Comparison of ENCODE assay signal across 25 cellular contexts in genomic region chr2:3277050-3277747, GRCh38.
DNase-seq lines count a peak whose midpoint lies in the region; ATAC-seq, FAIRE-seq and TF ChIP-seq lines count a peak whose summit lies in the region.
"Had no signal": no experiment of that assay in that cellular context is flagged by ENCODE, and none has a peak within 500 bp of the region (broad histone marks: within the 10 kb centered on the region; RNA-seq: fewer than 3 reads in every experiment).

No MANE protein-coding gene starts in this region.

- H3K79me1 ChIP-seq in H9 (ENCODE audit: insufficient read depth, low read depth, low read length, poor library complexity, severe bottlenecking), result peaks cover 6% of the 10 kb centered on the region

- DNase-seq in CD14-positive monocyte (ENCODE audit: low spot score) (peak; percentile 20), H9 (no peak), GM12878 (ENCODE audit: low read depth, low spot score) (no peak), sigmoid colon (peak; percentile 38)
- no peak for DNase-seq in effector CD4-positive, alpha-beta T cell
- DNase-seq: activated effector memory CD4-positive, alpha-beta T cell treated with Interleukin-2 at 50 U/mL for 16 hours; CD4-positive, alpha-beta T cell; DMS 273 treated with DMSO at 0.1 percent for 48 hours; kidney glomerular epithelial cell; NCI-H1105 treated with DMSO at 0.1 percent for 48 hours; NCI-H2107; NCI-H524; psoas muscle; SK-N-SH; stimulated activated CD4-positive, alpha-beta T cell treated with anti-CD3 and anti-CD28 coated beads, Interleukin-2, amount 100 ng/mL, for 24 hours; T-helper 9 cell had no signal

- no peaks in the 10 kb centered on the region for H3K23me2 ChIP-seq in H9 (ENCODE audit: insufficient read length, low read depth, low read length, poor library complexity, severe bottlenecking)

- H3K27ac Mint-ChIP-seq in CD14-positive monocyte (no peak overlapping the region), H9 (no peak overlapping the region)
- H3K27ac Mint-ChIP-seq: CD4-positive, alpha-beta T cell; neural progenitor cell; WTC11 had no signal

- H3K27me3 ChIP-seq in H9 (ENCODE audit: insufficient read depth, low read length) (no peaks in the 10 kb centered on the region), GM12878 (replicated peaks in 1 of 2; ENCODE audit: control insufficient read depth in 2 of 2, insufficient read depth in 2 of 2, low read length in 1 of 2) (no peaks in the 10 kb centered on the region), sigmoid colon (no peaks in the 10 kb centered on the region)

- POLR2A ChIA-PET in GM12878 (lab: Charles Lee), result no interaction called here

- FAIRE-seq in GM12878 (lab: Jason Lieb, UNC), result no peak

- H3K27ac ChIP-seq in H9 (ENCODE audit: insufficient read length, low read depth, low read length) (no peak overlapping the region), GM12878 (ENCODE audit: control insufficient read depth, insufficient read depth) (no peak overlapping the region), sigmoid colon (no peak overlapping the region)
- H3K27ac ChIP-seq: epithelial cell of prostate, neural progenitor cell, psoas muscle, skin epidermis, thoracic aorta had no signal

- TF ChIP-seq EP300 in GM12878 (IDR thresholded peaks at IDR 0.05; ENCODE audit: borderline replicate concordance in 1 of 2, control insufficient read depth in 1 of 2, low read depth in 2 of 2, low read length in 2 of 2) (no peak), sigmoid colon (IDR thresholded peaks at IDR 0.05) (no peak)

- no peaks in the 10 kb centered on the region for H3K9me3 ChIP-seq in H9 (ENCODE audit: control insufficient read depth, low read depth, low read length)
- H3K9me3 ChIP-seq in GM12878 (replicated peaks; ENCODE audit: control insufficient read depth, insufficient read depth, low read length), result peaks cover 5% of the 10 kb centered on the region
- no peaks in the 10 kb centered on the region for H3K9me3 ChIP-seq in sigmoid colon

- no peak overlapping the region for H2BK120ac ChIP-seq in H9 (ENCODE audit: low read depth, low read length, poor library complexity, severe bottlenecking)

- intact Hi-C loops in CD14-positive monocyte (cut with micrococcal nuclease), result no loop called here
- intact Hi-C loops in GM12878 (cut with micrococcal nuclease; ENCODE audit: unreplicated experiment), result no loop called here
- intact Hi-C loops in sigmoid colon (cut with DNase I), result no loop called here

- no peak overlapping the region for H2BK12ac ChIP-seq in H9 (ENCODE audit: insufficient read length, low read depth, low read length)

- SMC1A ChIA-PET in GM12878 (lab: Charles Lee; ENCODE audit: uncharacterized antibody, unreplicated experiment), result no interaction called here

- TF ChIP-seq POLR2A in GM12878 (IDR thresholded peaks at IDR 0.05; ENCODE audit: low read depth, low read length) (no peak), sigmoid colon (IDR thresholded peaks at IDR 0.05) (no peak)

- H2AFZ ChIP-seq in H9 (ENCODE audit: low read length) (no peak overlapping the region), GM12878 (ENCODE audit: control insufficient read depth, low read depth, low read length) (no peak overlapping the region)
- H2AFZ ChIP-seq: neural progenitor cell had no signal

- H3T11ph ChIP-seq in H9 (ENCODE audit: low read length), result no peak overlapping the region

- no peaks in the 10 kb centered on the region for H3K4me1 ChIP-seq in H9 (ENCODE audit: insufficient read depth, low read length)
- no peaks in the 10 kb centered on the region for H3K4me1 ChIP-seq in GM12878 (ENCODE audit: control insufficient read depth, insufficient read depth, low read length)
- peaks cover 0 to 4% (median 2%) of the 10 kb centered on the region in 4 donors for H3K4me1 ChIP-seq in sigmoid colon
- H3K4me1 ChIP-seq: neural progenitor cell, psoas muscle had no signal

- H2BK5ac ChIP-seq in H9 (ENCODE audit: insufficient read length, low read length), result no peak overlapping the region

- no peak overlapping the region for H3K18ac ChIP-seq in H9 (ENCODE audit: insufficient read length, low read depth, low read length)

- H3K4me2 ChIP-seq in H9 (ENCODE audit: insufficient read depth, insufficient read length, low read length), result no peak overlapping the region
- no peak overlapping the region for H3K4me2 ChIP-seq in GM12878 (ENCODE audit: control insufficient read depth, insufficient read depth)
- H3K4me2 ChIP-seq: neural progenitor cell, SK-N-SH had no signal

- no peak overlapping the region for H2AK5ac ChIP-seq in H9 (ENCODE audit: insufficient read length, low read length)

- H3K27me3 Mint-ChIP-seq in CD14-positive monocyte (ENCODE audit: low read depth in 3 of 3), result no peaks in the 10 kb centered on the region
- no peaks in the 10 kb centered on the region for H3K27me3 Mint-ChIP-seq in H9 (ENCODE audit: low read depth)
- H3K27me3 Mint-ChIP-seq: CD4-positive, alpha-beta T cell; central memory CD8-positive, alpha-beta T cell had no signal

- no peak for TF ChIP-seq RAD21 in GM12878 (IDR thresholded peaks at IDR 0.05; ENCODE audit: insufficient read depth, low read depth, low read length)

- H3K4me3 ChIP-seq in GM12878 (no peak overlapping the region), sigmoid colon (no peak overlapping the region)
- H3K4me3 ChIP-seq: neural progenitor cell, psoas muscle, skin epidermis, thoracic aorta had no signal

- no peak overlapping the region for H3K56ac ChIP-seq in H9 (ENCODE audit: insufficient read length, low read depth, low read length)

- RAD21 ChIA-PET in GM12878 (lab: Charles Lee; ENCODE audit: unreplicated experiment), result no interaction called here

- in situ Hi-C loops in GM12878 (cut with MboI), result no loop called here

- H3K4ac ChIP-seq in H9 (ENCODE audit: low read depth, low read length), result no peak overlapping the region

- H3K36me3 ChIP-seq in GM12878 (ENCODE audit: control insufficient read depth in 2 of 2, insufficient read depth in 2 of 2, low read length in 1 of 2) (peaks cover 3 to 5% of the 10 kb centered on the region in 2 experiments; a peak in 2 of 4 replicates), sigmoid colon (no peaks in the 10 kb centered on the region)
- H3K36me3 ChIP-seq: neural progenitor cell, thoracic aorta had no signal

- no CpG with 5 or more reads among the region's 25 CpGs for WGBS in H9 (ENCODE audit: extremely low coverage, insufficient read length, low lambda C conversion rate)
- WGBS in GM12878 (ENCODE audit: insufficient coverage, insufficient replicate concordance, low lambda C conversion rate, missing lambda C conversion rate), result 97% methylated on average over 25 of the region's 25 CpGs
- 87 to 92% methylated on average over 25 of the region's 25 CpGs for WGBS in sigmoid colon, 2 donors

- no peak overlapping the region for H4K91ac ChIP-seq in H9 (ENCODE audit: insufficient read length, low read depth, low read length)

- ATAC-seq in GM12878 (no peak), GM21528 (IDR thresholded peaks at IDR 0.05; ENCODE audit: low FRiP score, unreplicated experiment) (no peak), GM19395 (IDR thresholded peaks at IDR 0.05; ENCODE audit: unreplicated experiment) (no peak)
- ATAC-seq: psoas muscle; stimulated activated effector memory CD8-positive, alpha-beta T cell treated with anti-CD3 and anti-CD28 coated beads, Interleukin-12 subunit alpha, Interleukin-12 subunit beta, amount 100 ng/mL, for 72 hours; WTC11 had no signal

- H3K23ac ChIP-seq in H9 (ENCODE audit: insufficient read length, low read depth, low read length), result no peak overlapping the region

- H4K20me1 ChIP-seq in H9 (ENCODE audit: control insufficient read depth, insufficient read depth, insufficient read length), result no peaks in the 10 kb centered on the region
- H4K20me1 ChIP-seq in GM12878 (ENCODE audit: control insufficient read depth, insufficient read depth), result no peaks in the 10 kb centered on the region

- peaks cover 15 to 45% of the 10 kb centered on the region in 2 donors for H3K36me3 Mint-ChIP-seq in CD14-positive monocyte
- H3K36me3 Mint-ChIP-seq in H9 (ENCODE audit: insufficient read depth in 1 of 3, low read depth in 3 of 3), result peaks cover 5 to 21% (median 16%) of the 10 kb centered on the region in 3 experiments; a peak in 6 of 7 replicates

- no peak for TF ChIP-seq CTCF in CD14-positive monocyte (IDR thresholded peaks at IDR 0.05)
- TF ChIP-seq CTCF in H9 (conservative IDR thresholded peaks at IDR 0.05), result no peak
- no peak for TF ChIP-seq CTCF in GM12878 (IDR thresholded peaks at IDR 0.05 in 2 of 3, conservative IDR thresholded peaks at IDR 0.05 in 1 of 3; ENCODE audit: control insufficient read depth in 2 of 3, extremely low read depth in 1 of 3, insufficient read depth in 1 of 3, low read depth in 3 of 3, low read length in 3 of 3)
- no peak for TF ChIP-seq CTCF in sigmoid colon (IDR thresholded peaks at IDR 0.05)

- H3K9me3 Mint-ChIP-seq in CD14-positive monocyte (peaks cover 17 to 44% (median 31%) of the 10 kb centered on the region in 7 donors), H9 (peaks cover 10 to 17% of the 10 kb centered on the region in 2 experiments)

- no peaks in the 10 kb centered on the region for H3K4me1 Mint-ChIP-seq in CD14-positive monocyte
- peaks cover 14 to 15% of the 10 kb centered on the region in 2 experiments for H3K4me1 Mint-ChIP-seq in H9

- peak overlapping the region; percentile 35; the same call in 1 of the 2 replicates for H3K14ac ChIP-seq in H9 (ENCODE audit: insufficient read depth, low read length)

- H2BK15ac ChIP-seq in H9 (ENCODE audit: low read depth, low read length), result no peak overlapping the region

- no peak overlapping the region for H4K8ac ChIP-seq in H9 (replicated peaks; ENCODE audit: insufficient read length, low read depth, low read length)

- BruUV-seq in GM12878 (replicated peaks; lab: Mats Ljungman, UMichigan), result no TSS peak

- H2BK20ac ChIP-seq in H9 (ENCODE audit: low read depth, low read length, poor library complexity, severe bottlenecking), result no peak overlapping the region

- H3K4me3 Mint-ChIP-seq in CD14-positive monocyte (no peak overlapping the region), H9 (no peak overlapping the region)
- H3K4me3 Mint-ChIP-seq: CD4-positive, alpha-beta T cell; central memory CD8-positive, alpha-beta T cell; neural progenitor cell; stimulated activated effector memory CD8-positive, alpha-beta T cell treated with anti-CD3 and anti-CD28 coated beads, Interleukin-12 subunit alpha, Interleukin-12 subunit beta, amount 100 ng/mL, for 72 hours; WTC11 had no signal

- CTCF ChIA-PET in GM12878 (lab: Yijun Ruan, JAX), result no interaction called here

- no peak overlapping the region for H3K9ac ChIP-seq in H9 (ENCODE audit: extremely low read depth, insufficient read length, low read length)
- H3K9ac ChIP-seq in GM12878 (ENCODE audit: control insufficient read depth, insufficient read depth, low read length), result no peak overlapping the region
- H3K9ac ChIP-seq: neural progenitor cell, SK-N-SH had no signal

- H3K79me2 ChIP-seq in H9 (ENCODE audit: insufficient read depth, low read length) (no peaks in the 10 kb centered on the region), GM12878 (ENCODE audit: control insufficient read depth, insufficient read depth, low read length) (no peaks in the 10 kb centered on the region)

- no peak overlapping the region for H4K5ac ChIP-seq in H9 (ENCODE audit: insufficient read length, low read depth, low read length)

TF ChIP-seq in GM12878, 131 proteins besides CTCF, POLR2A, EP300 and RAD21 (continues in another document):
- peak in 1 of 2 experiments; percentile 16; a peak in 1 of 3 replicates for TF ChIP-seq EGR1 (IDR thresholded peaks at IDR 0.05; ENCODE audit: borderline replicate concordance in 1 of 2, low read depth in 2 of 2, low read length in 2 of 2)
- no peak for TF ChIP-seq RAD51 (IDR thresholded peaks at IDR 0.05)

Comparison
In these comparisons a context has a peak if more than half of its experiments do, and no peak if none do; other contexts are left out.
1. DNase-seq: peak in CD14-positive monocyte (single experiment) and sigmoid colon (single experiment); none in H9 (single experiment), GM12878 (single experiment) and effector CD4-positive, alpha-beta T cell (single experiment).